1 cellular context compared by ENCODE assay signal in the genomic region with DNA sequence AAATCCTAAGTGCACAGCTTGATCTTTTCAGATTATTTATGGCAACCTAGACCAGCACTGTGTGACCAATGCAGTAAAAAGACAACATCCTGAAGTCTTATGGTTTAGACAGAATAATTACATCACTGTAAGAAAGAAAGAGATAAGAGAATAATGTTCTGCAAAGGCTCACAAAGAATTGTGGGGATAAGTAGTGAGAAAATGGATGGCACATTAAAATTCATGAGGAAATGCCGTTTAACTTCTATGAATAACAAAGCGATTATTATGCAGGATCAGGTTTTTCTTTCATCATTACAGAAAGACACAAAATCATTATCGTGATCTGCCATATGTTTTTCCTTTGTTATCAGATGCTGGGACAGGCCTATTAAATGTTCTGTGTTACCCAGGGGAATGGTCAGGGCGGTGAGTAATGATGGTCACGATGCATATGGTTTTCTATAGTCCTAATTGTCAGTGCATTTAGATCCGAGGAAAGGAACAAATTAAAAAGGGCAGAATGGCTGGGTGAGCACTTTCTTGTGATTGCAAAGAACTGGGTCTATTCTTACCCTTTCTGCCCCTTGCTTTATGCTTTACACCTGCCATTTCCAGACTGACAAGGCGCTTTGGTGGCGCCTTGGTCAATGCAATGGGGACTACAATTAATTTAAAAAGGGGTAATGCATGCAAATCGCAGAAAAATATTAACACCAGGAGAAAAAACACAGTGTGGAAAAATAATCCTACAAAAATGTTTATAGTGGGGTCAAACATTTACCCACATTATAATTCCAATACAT.
TF ChIP-seq lines count a peak whose summit lies in the region.

No MANE protein-coding gene starts in this region.

TF ChIP-seq in SK-N-SH treated with all-trans-retinoic acid at 6 μM for 48 hours, 23 proteins besides CTCF, POLR2A, EP300 and RAD21 (continued from another document):
- TF ChIP-seq GLIS3 (CRISPR knock-in tag; IDR thresholded peaks at IDR 0.05) (no peak; the same call in none of the 2 replicates), ISL1 (CRISPR knock-in tag; IDR thresholded peaks at IDR 0.05) (peak; percentile 74), CREB5 (CRISPR knock-in tag; IDR thresholded peaks at IDR 0.05; ENCODE audit: low read depth) (peak; percentile 89), ZFP30 (CRISPR knock-in tag; IDR thresholded peaks at IDR 0.05) (no peak), SNAI2 (CRISPR knock-in tag; IDR thresholded peaks at IDR 0.05) (no peak; the same call in 1 of the 2 replicates), TSHZ2 (CRISPR knock-in tag; IDR thresholded peaks at IDR 0.05) (peak; percentile 95)
TF ChIP-seq in SK-N-SH treated with all-trans-retinoic acid at 6 μM for 48 hours: peak in this region for 8.
